In genomic region chr6:111605100-111605748, GRCh38 we compare ENCODE assay signal across 8 cellular contexts. TPM values are rescaled to one million over a fixed set of nuclear protein-coding genes. Genes with fewer than 3 reads are reported as not detected.
DNase-seq lines count a peak whose midpoint lies in the region; ATAC-seq, FAIRE-seq and TF ChIP-seq lines count a peak whose summit lies in the region.

No MANE protein-coding gene starts in this region.

- WGBS in small intestine, 3 donors = 3 to 4% (median 3%) methylated on average over 18 of the region's 18 CpGs

- TF ChIP-seq CTCF in SU-DHL-6 (IDR thresholded peaks at IDR 0.05; ENCODE audit: insufficient read depth, low read length, poor library complexity, severe bottlenecking) (no peak), cardiac fibroblast (IDR thresholded peaks at IDR 0.05; ENCODE audit: low read depth, low read length) (no peak)

- no peaks in the 10 kb centered on the region for H3K9me3 ChIP-seq in CD4-positive, CD25-positive, alpha-beta regulatory T cell (ENCODE audit: control insufficient read depth in 2 of 2, low read length in 2 of 2)
- H3K9me3 ChIP-seq in SU-DHL-6 (ENCODE audit: insufficient read depth, low read length) (no peaks in the 10 kb centered on the region), small intestine (ENCODE audit: control insufficient read depth, low read depth) (no peaks in the 10 kb centered on the region)

- peak overlapping the region; percentile 91 to 97 (median 94) for H3K4me3 Mint-ChIP-seq in CD4-positive, CD25-positive, alpha-beta regulatory T cell

- H4K20me1 ChIP-seq in SU-DHL-6 (ENCODE audit: low read depth, low read length) = no peaks in the 10 kb centered on the region

- H3K36me3 Mint-ChIP-seq in CD4-positive, CD25-positive, alpha-beta regulatory T cell = peaks cover 9% of the 10 kb centered on the region

- no peaks in the 10 kb centered on the region for H3K27me3 ChIP-seq in CD4-positive, CD25-positive, alpha-beta regulatory T cell (ENCODE audit: control insufficient read depth, insufficient read depth, low read length)
- H3K27me3 ChIP-seq in SU-DHL-6 (ENCODE audit: low read length) = no peaks in the 10 kb centered on the region
- H3K27me3 ChIP-seq in small intestine (ENCODE audit: control insufficient read depth in 2 of 2, insufficient read depth in 2 of 2, low read length in 2 of 2) = no peaks in the 10 kb centered on the region

- peak in 2 of 3 donors; percentile 5 to 60 for DNase-seq in CD4-positive, CD25-positive, alpha-beta regulatory T cell
- DNase-seq in cardiac fibroblast (ENCODE audit: low read depth in 2 of 2) = peak; percentile 96 to 97
- DNase-seq in islet precursor cell = peak; percentile 79
- DNase-seq in small intestine = peak; percentile 34
- DNase-seq in NCI-H1436 treated with DMSO at 0.1 percent for 48 hours (lab: John Stamatoyannopoulos, UW) = no peak

- no peaks in the 10 kb centered on the region for H3K27me3 Mint-ChIP-seq in CD4-positive, CD25-positive, alpha-beta regulatory T cell

- peak overlapping the region; percentile 75 for H3K9ac ChIP-seq in SU-DHL-6 (ENCODE audit: low read length)

- H3K4me3 ChIP-seq in CD4-positive, CD25-positive, alpha-beta regulatory T cell (ENCODE audit: low read depth, low read length) = peak overlapping the region; percentile 100
- peak overlapping the region; percentile 72 for H3K4me3 ChIP-seq in SU-DHL-6 (ENCODE audit: insufficient read depth, low read length, poor library complexity, severe bottlenecking)
- H3K4me3 ChIP-seq in cardiac fibroblast (replicated peaks in 1 of 2; ENCODE audit: low read depth in 2 of 2, low read length in 2 of 2) = peak overlapping the region; percentile 42 to 58
- H3K4me3 ChIP-seq in small intestine (ENCODE audit: low read depth in 1 of 2, low read length in 2 of 2) = peak overlapping the region; percentile 53

- peaks cover 4% of the 10 kb centered on the region; the same call in 1 of the 2 replicates for H3F3A ChIP-seq in SU-DHL-6 (ENCODE audit: insufficient read depth)

- peak overlapping the region; percentile 97 for H2AFZ ChIP-seq in SU-DHL-6 (ENCODE audit: low read depth, low read length, severe bottlenecking)

- no peaks in the 10 kb centered on the region for H3K36me3 ChIP-seq in CD4-positive, CD25-positive, alpha-beta regulatory T cell (ENCODE audit: control insufficient read depth, insufficient read depth, low read length)
- no peaks in the 10 kb centered on the region for H3K36me3 ChIP-seq in SU-DHL-6 (ENCODE audit: low read length)
- no peaks in the 10 kb centered on the region for H3K36me3 ChIP-seq in small intestine (ENCODE audit: control insufficient read depth in 2 of 2, insufficient read depth in 2 of 2, low read length in 2 of 2)

- peaks cover 42% of the 10 kb centered on the region for H3K4me1 ChIP-seq in CD4-positive, CD25-positive, alpha-beta regulatory T cell (ENCODE audit: control insufficient read depth, insufficient read depth, low read length, poor library complexity, severe bottlenecking)
- peaks cover 2 to 16% of the 10 kb centered on the region in 2 donors for H3K4me1 ChIP-seq in small intestine (ENCODE audit: control insufficient read depth in 2 of 2, insufficient read depth in 1 of 2, low read depth in 1 of 2, low read length in 1 of 2)

- H3K79me2 ChIP-seq in SU-DHL-6 (ENCODE audit: insufficient read depth, low read length) = no peaks in the 10 kb centered on the region; the same call in 1 of the 2 replicates

- H3K27ac Mint-ChIP-seq in CD4-positive, CD25-positive, alpha-beta regulatory T cell = peak overlapping the region; percentile 90 to 99 (median 97)

- peak; percentile 39 to 52 for ATAC-seq in CD4-positive, CD25-positive, alpha-beta regulatory T cell (ENCODE audit: low read depth in 2 of 2)
- peak; percentile 35 for ATAC-seq in GM19328 (IDR thresholded peaks at IDR 0.05; ENCODE audit: unreplicated experiment)
- peak; percentile 39 for ATAC-seq in HG03342 (IDR thresholded peaks at IDR 0.05; ENCODE audit: unreplicated experiment)

- H3K9me3 Mint-ChIP-seq in CD4-positive, CD25-positive, alpha-beta regulatory T cell = no peaks in the 10 kb centered on the region

- H3K9me2 ChIP-seq in SU-DHL-6 (replicated peaks; ENCODE audit: insufficient read depth, low read length) = no peaks in the 10 kb centered on the region

- peaks cover 19 to 65% (median 44%) of the 10 kb centered on the region in 4 donors for H3K4me1 Mint-ChIP-seq in CD4-positive, CD25-positive, alpha-beta regulatory T cell

- peak overlapping the region; percentile 85 for H3K4me2 ChIP-seq in SU-DHL-6 (ENCODE audit: low read depth, low read length, poor library complexity, severe bottlenecking)

- H3K27ac ChIP-seq in CD4-positive, CD25-positive, alpha-beta regulatory T cell (ENCODE audit: insufficient read depth, low read length, poor library complexity, severe bottlenecking) = peak overlapping the region; percentile 72
- H3K27ac ChIP-seq in SU-DHL-6 (ENCODE audit: low read depth, low read length) (peak overlapping the region; percentile 78), small intestine (ENCODE audit: low read depth in 1 of 2, low read length in 1 of 2) (peak overlapping the region; percentile 96 to 100)

- no peak for FAIRE-seq in small intestine (lab: Jason Lieb, UNC)

RNA-seq across cellular contexts. Expression of gene TRAF3IP2, which starts 0.5 kb away (rescaled TPM):
- total RNA-seq in CD4-positive, CD25-positive, alpha-beta regulatory T cell = 28.7 TPM
- 10 to 100 TPM; 20.7 to 30.1 (median 25.2) TPM for polyA plus RNA-seq in CD4-positive, CD25-positive, alpha-beta regulatory T cell
- 10 to 100 TPM; 40.4 to 50.0 (median 40.9) TPM for polyA plus RNA-seq in small intestine

Comparison
In these comparisons a context has a peak if more than half of its experiments do, and no peak if none do; other contexts are left out.
1. H3K4me3 ChIP-seq: peak in every context shown above with its lines; median percentile 100 in CD4-positive, CD25-positive, alpha-beta regulatory T cell; 72 in SU-DHL-6; 53 in small intestine; 50 in cardiac fibroblast.